12 cellular contexts compared by ENCODE assay signal in the genomic region with DNA sequence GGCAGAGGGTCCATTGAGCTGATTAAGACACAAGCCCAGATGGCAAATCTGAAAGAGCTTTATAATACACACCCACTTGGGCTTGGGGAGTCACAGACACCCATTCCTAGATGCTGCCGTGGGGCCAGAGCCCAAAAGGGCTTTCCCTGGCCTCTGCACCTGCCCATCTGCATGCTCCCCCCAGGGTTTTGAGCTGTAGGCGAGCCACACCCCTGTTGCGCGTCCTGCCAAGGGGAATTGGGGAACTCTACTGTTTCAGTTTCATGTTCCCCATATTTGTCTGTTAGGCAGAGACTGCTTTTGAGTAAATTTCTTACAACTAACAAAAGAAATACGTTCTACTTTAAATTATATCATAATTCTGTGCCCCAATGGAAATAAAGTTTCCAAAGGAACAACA.
DNase-seq lines count a peak whose midpoint lies in the region; ATAC-seq and TF ChIP-seq lines count a peak whose summit lies in the region.
"Had no signal": no experiment of that assay in that cellular context is flagged by ENCODE, and none has a peak within 500 bp of the region (broad histone marks: within the 10 kb centered on the region; RNA-seq: fewer than 3 reads in every experiment).

No MANE protein-coding gene starts in this region.

- no peak overlapping the region for H2AFZ ChIP-seq in OCI-LY3 (ENCODE audit: low read depth, low read length)

- DNase-seq in NCI-H82 (lab: John Stamatoyannopoulos, UW) (peak; percentile 48), NCI-H82 treated with DMSO at 0.1 percent for 48 hours (lab: John Stamatoyannopoulos, UW; ENCODE audit: unreplicated experiment) (no peak), DMS153 (lab: John Stamatoyannopoulos, UW) (no peak)
- peak; percentile 82 for DNase-seq in stimulated activated naive B cell treated with anti-CD40 and anti-IgM and Interleukin-4, amounts not matched to agents 10 μg/mL and 1 μg/mL and 100 μg/mL, for 72 hours
- DNase-seq: GF-D8, H9, KG1 had no signal

- H3K36me3 Mint-ChIP-seq in stimulated activated naive B cell treated with anti-CD40 and anti-IgM and Interleukin-4, amounts not matched to agents 10 μg/mL and 1 μg/mL and 100 μg/mL, for 72 hours = peaks cover 7 to 18% of the 10 kb centered on the region in 2 donors

- H3K9ac ChIP-seq in OCI-LY3 (ENCODE audit: low read length) = no peak overlapping the region

- H3K27ac Mint-ChIP-seq in stimulated activated naive B cell treated with anti-CD40 and anti-IgM and Interleukin-4, amounts not matched to agents 10 μg/mL and 1 μg/mL and 100 μg/mL, for 72 hours = peak overlapping the region; percentile 99
- H3K27ac Mint-ChIP-seq: H9 had no signal

- H3K27ac ChIP-seq in OCI-LY3 (ENCODE audit: low read length) = peak overlapping the region; percentile 11; the same call in 1 of the 2 replicates
- H3K27ac ChIP-seq: 22Rv1 had no signal

- H3K36me3 ChIP-seq in OCI-LY3 (replicated peaks; ENCODE audit: low read depth, low read length) = no peaks in the 10 kb centered on the region

- ATAC-seq in HG02884 (IDR thresholded peaks at IDR 0.05; ENCODE audit: unreplicated experiment) (peak; percentile 77), HG02870 (IDR thresholded peaks at IDR 0.05; ENCODE audit: unreplicated experiment) (no peak), HG03520 (IDR thresholded peaks at IDR 0.05; ENCODE audit: unreplicated experiment) (no peak)
- ATAC-seq in stimulated activated naive B cell treated with anti-CD40 and anti-IgM and Interleukin-4, amounts not matched to agents 10 μg/mL and 1 μg/mL and 100 μg/mL, for 72 hours (replicated peaks) = peak; percentile 73 to 74

- peaks cover 46% of the 10 kb centered on the region for H3K4me1 ChIP-seq in OCI-LY3 (ENCODE audit: low read length)

- H3K27me3 Mint-ChIP-seq in stimulated activated naive B cell treated with anti-CD40 and anti-IgM and Interleukin-4, amounts not matched to agents 10 μg/mL and 1 μg/mL and 100 μg/mL, for 72 hours = no peaks in the 10 kb centered on the region

- H3K4me3 ChIP-seq in OCI-LY3 (ENCODE audit: low read length) = peak overlapping the region; percentile 66

- no peaks in the 10 kb centered on the region for H3K79me2 ChIP-seq in OCI-LY3 (ENCODE audit: low read length)

- peaks cover 9% of the 10 kb centered on the region in 2 donors for H3K9me3 Mint-ChIP-seq in stimulated activated naive B cell treated with anti-CD40 and anti-IgM and Interleukin-4, amounts not matched to agents 10 μg/mL and 1 μg/mL and 100 μg/mL, for 72 hours
- H3K9me3 Mint-ChIP-seq: H9 had no signal

- no peaks in the 10 kb centered on the region for H3K9me3 ChIP-seq in OCI-LY3 (ENCODE audit: insufficient read depth, low read length)

- peaks cover 16% of the 10 kb centered on the region for H3K27me3 ChIP-seq in OCI-LY3 (ENCODE audit: low read depth, low read length)

- H3K4me3 Mint-ChIP-seq in stimulated activated naive B cell treated with anti-CD40 and anti-IgM and Interleukin-4, amounts not matched to agents 10 μg/mL and 1 μg/mL and 100 μg/mL, for 72 hours = peak overlapping the region; percentile 52 to 65
- H3K4me3 Mint-ChIP-seq: H9 had no signal

- H4K20me1 ChIP-seq in OCI-LY3 (ENCODE audit: insufficient read depth, low read length) = no peaks in the 10 kb centered on the region

- TF ChIP-seq CTCF in OCI-LY3 (IDR thresholded peaks at IDR 0.05; ENCODE audit: low read depth, low read length) = no peak

- peaks cover 64 to 85% of the 10 kb centered on the region in 2 donors for H3K4me1 Mint-ChIP-seq in stimulated activated naive B cell treated with anti-CD40 and anti-IgM and Interleukin-4, amounts not matched to agents 10 μg/mL and 1 μg/mL and 100 μg/mL, for 72 hours
- H3K4me1 Mint-ChIP-seq: H9 had no signal

- H3K4me2 ChIP-seq in OCI-LY3 (ENCODE audit: low read length) = peak overlapping the region; percentile 94

Comparison
In these comparisons a context has a peak if more than half of its experiments do, and no peak if none do; other contexts are left out.
1. DNase-seq: peak in NCI-H82 (single experiment) and stimulated activated naive B cell treated with anti-CD40 and anti-IgM and Interleukin-4, amounts not matched to agents 10 μg/mL and 1 μg/mL and 100 μg/mL, for 72 hours (single experiment); none in NCI-H82 treated with DMSO at 0.1 percent for 48 hours (single experiment) and DMS153 (single experiment).
2. ATAC-seq: peak in HG02884 (single experiment) and stimulated activated naive B cell treated with anti-CD40 and anti-IgM and Interleukin-4, amounts not matched to agents 10 μg/mL and 1 μg/mL and 100 μg/mL, for 72 hours (2 of 2); none in HG02870 (single experiment) and HG03520 (single experiment).